Comparison of ENCODE assay signal across 27 cellular contexts in genomic region chr6:138515657-138516056, GRCh38.
"Had no signal": no experiment of that assay in that cellular context is flagged by ENCODE, and none has a peak within 500 bp of the region (broad histone marks: within the 10 kb centered on the region; RNA-seq: fewer than 3 reads in every experiment).

No MANE protein-coding gene starts in this region.

- H3K27ac Mint-ChIP-seq: dendritic cell treated with granulocyte-macrophage colony-stimulating factor and Interleukin-4, amounts not matched to agents 40 ng/mL and 50 ng/mL, for 4 days; naive thymus-derived CD8-positive, alpha-beta T cell; stimulated activated naive B cell treated with anti-CD40 and anti-IgM and Interleukin-4, amounts not matched to agents 10 μg/mL and 1 μg/mL and 100 μg/mL, for 72 hours; stimulated activated naive CD8-positive, alpha-beta T cell treated with anti-CD3 and anti-CD28 coated beads, Interleukin-15, Interleukin-2, amounts not matched to agents 100 ng/mL and 50 ng/mL, for 24 hours had no signal

- H3K9me3 Mint-ChIP-seq: dendritic cell treated with granulocyte-macrophage colony-stimulating factor and Interleukin-4, amounts not matched to agents 40 ng/mL and 50 ng/mL, for 4 days had no signal

- H3K4me3 Mint-ChIP-seq: dendritic cell treated with granulocyte-macrophage colony-stimulating factor and Interleukin-4, amounts not matched to agents 40 ng/mL and 50 ng/mL, for 4 days; naive thymus-derived CD8-positive, alpha-beta T cell; stimulated activated naive B cell treated with anti-CD40 and anti-IgM and Interleukin-4, amounts not matched to agents 10 μg/mL and 1 μg/mL and 100 μg/mL, for 72 hours; stimulated activated naive CD8-positive, alpha-beta T cell treated with anti-CD3 and anti-CD28 coated beads, Interleukin-15, Interleukin-2, amounts not matched to agents 100 ng/mL and 50 ng/mL, for 24 hours had no signal

- H2AFZ ChIP-seq: hepatocyte had no signal

- H3K36me3 Mint-ChIP-seq: naive thymus-derived CD8-positive, alpha-beta T cell had no signal

- DNase-seq: effector CD8-positive, alpha-beta T cell; foreskin keratinocyte; heart left ventricle; islet precursor cell; kidney glomerular epithelial cell; left colon; left ventricle myocardium inferior; lower lobe of right lung; naive thymus-derived CD8-positive, alpha-beta T cell; occipital lobe; ovary; posterior cingulate gyrus; psoas muscle; right cardiac atrium; small intestine; stimulated activated CD4-positive, alpha-beta T cell treated with anti-CD3 and anti-CD28 coated beads, Interleukin-15, amount 100 ng/mL, for 24 hours; stimulated activated CD4-positive, alpha-beta T cell treated with anti-CD3 and anti-CD28 coated beads, Interleukin-2, amount 100 ng/mL, for 48 hours; stimulated activated naive B cell treated with anti-CD40 and anti-IgM and Interleukin-4, amounts not matched to agents 10 μg/mL and 1 μg/mL and 100 μg/mL, for 72 hours; upper lobe of right lung had no signal

- H3K27ac ChIP-seq: esophagus muscularis mucosa, foreskin keratinocyte, gastroesophageal sphincter, heart left ventricle, hepatocyte, left ventricle myocardium inferior, lower lobe of right lung, ovary, psoas muscle, thoracic aorta, tibial nerve, upper lobe of right lung, vagina had no signal

- ATAC-seq: foreskin keratinocyte; gastroesophageal sphincter; left colon; psoas muscle; stimulated activated naive B cell treated with anti-CD40 and anti-IgM and Interleukin-4, amounts not matched to agents 10 μg/mL and 1 μg/mL and 100 μg/mL, for 72 hours had no signal

- H3K9me3 ChIP-seq: lower lobe of right lung, ovary, psoas muscle, thoracic aorta, tibial nerve, upper lobe of right lung, vagina had no signal

- H3K36me3 ChIP-seq: esophagus muscularis mucosa, gastroesophageal sphincter, heart left ventricle, lower lobe of right lung, ovary, thoracic aorta, tibial nerve, upper lobe of right lung, vagina had no signal

- H3K27me3 Mint-ChIP-seq: dendritic cell treated with granulocyte-macrophage colony-stimulating factor and Interleukin-4, amounts not matched to agents 40 ng/mL and 50 ng/mL, for 4 days had no signal

- H3K4me1 ChIP-seq: foreskin keratinocyte, gastroesophageal sphincter, lower lobe of right lung, psoas muscle, upper lobe of right lung, vagina had no signal

- H3K4me3 ChIP-seq: esophagus muscularis mucosa, gastroesophageal sphincter, heart left ventricle, hepatocyte, left ventricle myocardium inferior, lower lobe of right lung, ovary, psoas muscle, thoracic aorta, tibial nerve, upper lobe of right lung, vagina had no signal

- H3K27me3 ChIP-seq: esophagus muscularis mucosa, foreskin keratinocyte, gastroesophageal sphincter, heart left ventricle, hepatocyte, ovary, tibial nerve, upper lobe of right lung, vagina had no signal

- H3K4me2 ChIP-seq: hepatocyte had no signal
